In genomic region chrX:12946838-12947544, GRCh38 we compare ENCODE assay signal across 9 cellular contexts. TPM values are rescaled to one million over a fixed set of nuclear protein-coding genes. Genes with fewer than 3 reads are reported as not detected.
A peak's percentile ranks its signal among the peaks of the same experiment; 100 is the strongest.
DNase-seq lines count a peak whose midpoint lies in the region; ATAC-seq and TF ChIP-seq lines count a peak whose summit lies in the region.
"Had no signal": no experiment of that assay in that cellular context is flagged by ENCODE, and none has a peak within 500 bp of the region (broad histone marks: within the 10 kb centered on the region; RNA-seq: fewer than 3 reads in every experiment).

No MANE protein-coding gene starts in this region.

- peak; percentile 77 for TF ChIP-seq CTCF in CD8-positive, alpha-beta T cell (IDR thresholded peaks at IDR 0.05)
- TF ChIP-seq CTCF in HEK293 (tag by site-specific recombination; IDR thresholded peaks at IDR 0.05) (peak; percentile 55; the same call in 1 of the 2 replicates), WI38 (IDR thresholded peaks at IDR 0.05; ENCODE audit: low read depth, low read length) (peak; percentile 98)

- peak overlapping the region; percentile 98 for H3K27ac Mint-ChIP-seq in CD8-positive, alpha-beta T cell

- no peaks in the 10 kb centered on the region for H3K36me3 ChIP-seq in CD8-positive, alpha-beta T cell (ENCODE audit: insufficient read depth, low read length)
- H3K36me3 ChIP-seq in HEK293 (ENCODE audit: control insufficient read depth in 2 of 2, insufficient read depth in 1 of 2, low read length in 2 of 2) = no peaks in the 10 kb centered on the region

- ATAC-seq in CD8-positive, alpha-beta T cell = peak; percentile 28
- no peak for ATAC-seq in HG02870 (IDR thresholded peaks at IDR 0.05; ENCODE audit: unreplicated experiment)

- peak overlapping the region; percentile 60 for H3K4me3 Mint-ChIP-seq in CD8-positive, alpha-beta T cell

- H3K27me3 Mint-ChIP-seq in CD8-positive, alpha-beta T cell (ENCODE audit: low read depth) = no peaks in the 10 kb centered on the region

- H3K9me3 ChIP-seq in CD8-positive, alpha-beta T cell (ENCODE audit: low read length) = no peaks in the 10 kb centered on the region
- H3K9me3 ChIP-seq in HEK293 (ENCODE audit: control insufficient read depth, insufficient read depth, low read depth, low read length) = no peaks in the 10 kb centered on the region

- H3K27me3 ChIP-seq in CD8-positive, alpha-beta T cell (ENCODE audit: insufficient read depth, low read length) = no peaks in the 10 kb centered on the region

- DNase-seq in CD8-positive, alpha-beta T cell = peak; percentile 45 to 87 (median 67)
- DNase-seq in NCI-H2227 treated with DMSO at 0.1 percent for 48 hours (lab: John Stamatoyannopoulos, UW) = peak; percentile 51
- peak; percentile 27 for DNase-seq in cerebellum (ENCODE audit: low spot score)
- peak; percentile 73 for DNase-seq in kidney glomerular epithelial cell (lab: John Stamatoyannopoulos, UW)
- peak; percentile 76 to 80 for DNase-seq in stimulated activated CD4-positive, alpha-beta T cell treated with anti-CD3 and anti-CD28 coated beads, Interleukin-2, amount 100 ng/mL, for 48 hours

- CTCF ChIA-PET in CD8-positive, alpha-beta T cell (lab: Charles Lee) = interaction anchor here (0.6 to 6.7 kb wide), 60 partner anchors 9 to 1082 kb away, joined by 3 to 160 read pairs (median 4); partner anchors contain the start of genes PRPS2 and TMSB4X
- CTCF ChIA-PET in HEK293 (lab: Yijun Ruan, JAX) = interaction anchor here (0.5 to 3.4 kb wide), 122 partner anchors 9 to 1146 kb away, joined by 3 to 84 read pairs (median 4); partner anchors contain the start of gene TLR8

- intact Hi-C loops in CD8-positive, alpha-beta T cell (cut with DNase I, micrococcal nuclease) = loop anchor here (1.0 to 5.0 kb wide), 6 partner anchors 145 to 1085 kb away; no protein-coding TSS in a partner anchor

- POLR2A ChIA-PET in CD8-positive, alpha-beta T cell (lab: Charles Lee) = interaction anchor here (0.9 to 2.7 kb wide), 10 partner anchors 11 to 541 kb away, joined by 4 to 27 read pairs (median 6); partner anchors contain the start of gene TMSB4X
- POLR2A ChIA-PET in HEK293 (lab: Yijun Ruan, JAX) = interaction anchor here (0.5 to 1.8 kb wide), 16 partner anchors 10 to 1098 kb away, joined by 3 to 12 read pairs (median 5); partner anchors contain the start of gene TMSB4X

- H3K9me3 Mint-ChIP-seq in CD8-positive, alpha-beta T cell = no peaks in the 10 kb centered on the region

- no peaks in the 10 kb centered on the region for H3K36me3 Mint-ChIP-seq in CD8-positive, alpha-beta T cell

- H3K4me1 Mint-ChIP-seq in CD8-positive, alpha-beta T cell (ENCODE audit: low read depth) = peaks cover 58% of the 10 kb centered on the region

- peaks cover 44% of the 10 kb centered on the region for H3K4me1 ChIP-seq in CD8-positive, alpha-beta T cell (ENCODE audit: insufficient read depth, low read length)
- H3K4me1 ChIP-seq in HEK293 (ENCODE audit: control insufficient read depth, insufficient read depth, low read length) = peaks cover 17% of the 10 kb centered on the region

- peak overlapping the region; percentile 17 for H3K27ac ChIP-seq in CD8-positive, alpha-beta T cell (ENCODE audit: low read depth, low read length)
- peak overlapping the region; percentile 90 for H3K27ac ChIP-seq in HEK293 (ENCODE audit: extremely low read depth, low read depth, low read length)

- H3K4me3 ChIP-seq in CD8-positive, alpha-beta T cell (ENCODE audit: low read depth, low read length) = no peak overlapping the region
- H3K4me3 ChIP-seq in HEK293 (ENCODE audit: low read depth, low read length) (no peak overlapping the region), WI38 (ENCODE audit: low read depth, low read length) (no peak overlapping the region)

TF ChIP-seq in HEK293, 187 proteins besides CTCF, POLR2A, EP300 and RAD21 (continues in another document):
- TF ChIP-seq KLF17 (tag by site-specific recombination; IDR thresholded peaks at IDR 0.05) (no peak), OVOL3 (tag by site-specific recombination; IDR thresholded peaks at IDR 0.05) (no peak), ZNF560 (tag by site-specific recombination; IDR thresholded peaks at IDR 0.05; ENCODE audit: borderline replicate concordance) (no peak), KLF16 (tag by site-specific recombination; IDR thresholded peaks at IDR 0.05) (no peak), RBAK (tag by site-specific recombination; IDR thresholded peaks at IDR 0.05) (no peak), SALL2 (tag by site-specific recombination; IDR thresholded peaks at IDR 0.05; ENCODE audit: borderline replicate concordance) (no peak), ZSCAN30 (tag by site-specific recombination; IDR thresholded peaks at IDR 0.05) (no peak), ZNF521 (tag by site-specific recombination; IDR thresholded peaks at IDR 0.05) (no peak), ZNF19 (tag by site-specific recombination; IDR thresholded peaks at IDR 0.05; ENCODE audit: low read depth) (no peak), ZFP69B (tag by site-specific recombination; IDR thresholded peaks at IDR 0.05) (no peak), ZNF354C (tag by site-specific recombination; IDR thresholded peaks at IDR 0.05; ENCODE audit: borderline replicate concordance, low read depth) (no peak), ZNF140 (tag by site-specific recombination; IDR thresholded peaks at IDR 0.05) (no peak), ZNF518A (tag by site-specific recombination; conservative IDR thresholded peaks at IDR 0.05; ENCODE audit: low read depth) (no peak), MYNN (tag by site-specific recombination; IDR thresholded peaks at IDR 0.05; ENCODE audit: borderline replicate concordance) (no peak), ZNF280D (tag by site-specific recombination; IDR thresholded peaks at IDR 0.05) (no peak), WT1 (tag by site-specific recombination; IDR thresholded peaks at IDR 0.05) (no peak), ZNF610 (tag by site-specific recombination; IDR thresholded peaks at IDR 0.05; ENCODE audit: borderline replicate concordance) (0 out of 2 replicates have a peak, but pooled peaks have one; percentile 32)

RNA-seq across cellular contexts. Expression of gene TMSB4X, which starts 27.9 kb away (rescaled TPM):
- total RNA-seq in CD8-positive, alpha-beta T cell = 1,000 to 10,000 TPM; 2,374 to 2,465 TPM
- total RNA-seq in cerebellum = 3,074 TPM

RNA-seq across cellular contexts. Expression of gene TLR8, which starts 40.6 kb away (rescaled TPM):
- total RNA-seq in CD8-positive, alpha-beta T cell = not detected
- total RNA-seq in cerebellum = 0.27 TPM
- total RNA-seq: T-helper 1 cell treated with Interleukin-12 subunit alpha and Interleukin-12 subunit beta and Interleukin-4 antibody, amounts not matched to agents 30 ng/mL and 1 ng/mL, for 36 hours had no signal

Comparison
In these comparisons a context has a peak if more than half of its experiments do, and no peak if none do; other contexts are left out.
1. DNase-seq: peak in every context shown above with its lines; median percentile 78 in stimulated activated CD4-positive, alpha-beta T cell treated with anti-CD3 and anti-CD28 coated beads, Interleukin-2, amount 100 ng/mL, for 48 hours; 73 in kidney glomerular epithelial cell; 67 in CD8-positive, alpha-beta T cell; 51 in NCI-H2227 treated with DMSO at 0.1 percent for 48 hours; 27 in cerebellum.